ENCODE assay signal across 4 cellular contexts in the genomic region with DNA sequence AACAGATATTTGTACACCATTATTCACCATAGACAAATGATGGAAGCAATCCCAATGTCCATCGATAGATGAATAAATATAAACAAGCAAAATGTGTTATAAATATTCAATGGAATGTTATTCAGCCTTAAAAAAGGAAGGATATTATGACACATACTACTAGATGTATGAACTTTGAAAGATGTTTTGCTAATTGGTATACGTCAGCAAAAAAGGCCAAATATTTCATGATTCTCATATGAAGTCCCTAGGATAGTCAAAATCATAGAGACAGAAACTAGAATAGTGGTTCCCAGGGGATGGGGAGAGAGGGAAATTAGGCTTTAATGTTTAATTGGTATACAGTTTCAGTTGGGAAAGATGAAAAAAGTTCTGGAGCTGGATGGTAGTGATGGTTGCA.
TF ChIP-seq lines count a peak whose summit lies in the region.

No MANE protein-coding gene starts in this region.

TF ChIP-seq in HepG2, 621 proteins besides CTCF, POLR2A, EP300 and RAD21:
- TF ChIP-seq MAFF (IDR thresholded peaks at IDR 0.05; ENCODE audit: low read depth, low read length) (peak; percentile 79), MAFK (conservative IDR thresholded peaks at IDR 0.05 in 1 of 2, IDR thresholded peaks at IDR 0.05 in 1 of 2; ENCODE audit: low read length in 2 of 2) (peak; percentile 80 to 85), MLLT10 (CRISPR knock-in tag; IDR thresholded peaks at IDR 0.05) (no peak)

TF ChIP-seq in A549, 52 proteins besides CTCF, POLR2A, EP300 and RAD21:
- TF ChIP-seq FOXS1 (CRISPR knock-in tag; IDR thresholded peaks at IDR 0.05) (no peak), MAFK (IDR thresholded peaks at IDR 0.05; ENCODE audit: partially characterized antibody) (peak; percentile 78)

TF ChIP-seq in IMR-90, 13 proteins besides CTCF, POLR2A, EP300 and RAD21:
- peak; percentile 84 for TF ChIP-seq MAFK (IDR thresholded peaks at IDR 0.05; ENCODE audit: low read depth, low read length)
- TF ChIP-seq, protein P1, sequence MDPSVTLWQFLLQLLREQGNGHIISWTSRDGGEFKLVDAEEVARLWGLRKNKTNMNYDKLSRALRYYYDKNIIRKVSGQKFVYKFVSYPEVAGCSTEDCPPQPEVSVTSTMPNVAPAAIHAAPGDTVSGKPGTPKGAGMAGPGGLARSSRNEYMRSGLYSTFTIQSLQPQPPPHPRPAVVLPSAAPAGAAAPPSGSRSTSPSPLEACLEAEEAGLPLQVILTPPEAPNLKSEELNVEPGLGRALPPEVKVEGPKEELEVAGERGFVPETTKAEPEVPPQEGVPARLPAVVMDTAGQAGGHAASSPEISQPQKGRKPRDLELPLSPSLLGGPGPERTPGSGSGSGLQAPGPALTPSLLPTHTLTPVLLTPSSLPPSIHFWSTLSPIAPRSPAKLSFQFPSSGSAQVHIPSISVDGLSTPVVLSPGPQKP (IDR thresholded peaks at IDR 0.05; ENCODE audit: borderline replicate concordance, low read depth, low read length) = no peak
- TF ChIP-seq MAZ (IDR thresholded peaks at IDR 0.05; ENCODE audit: borderline replicate concordance, low read depth, low read length) = no peak

TF ChIP-seq in K562, 482 proteins besides CTCF, POLR2A, EP300 and RAD21:
- TF ChIP-seq MAFK (IDR thresholded peaks at IDR 0.05; ENCODE audit: low read length) (peak; percentile 72), ZNF324 (CRISPR knock-in tag; IDR thresholded peaks at IDR 0.05) (no peak), C11orf30 (IDR thresholded peaks at IDR 0.05; ENCODE audit: low read depth) (peak; percentile 37; the same call in 1 of the 2 replicates), MAFG (tag; conservative IDR thresholded peaks at IDR 0.05) (peak; percentile 42; the same call in 1 of the 2 replicates), ZNF316 (IDR thresholded peaks at IDR 0.05) (peak; percentile 75; the same call in 1 of the 2 replicates), MAFF (IDR thresholded peaks at IDR 0.05; ENCODE audit: low read length) (peak; percentile 67)
TF ChIP-seq in K562: peak in this region for 5.
